15 cellular contexts compared by ENCODE assay signal in genomic region chr7:5231116-5231515, GRCh38. TPM values are rescaled to one million over a fixed set of nuclear protein-coding genes. Genes with fewer than 3 reads are reported as not detected.
DNase-seq lines count a peak whose midpoint lies in the region; ATAC-seq, FAIRE-seq and TF ChIP-seq lines count a peak whose summit lies in the region.
"Had no signal": no experiment of that assay in that cellular context is flagged by ENCODE, and none has a peak within 500 bp of the region (broad histone marks: within the 10 kb centered on the region; RNA-seq: fewer than 3 reads in every experiment).

No MANE protein-coding gene starts in this region.

- H3K36me3 Mint-ChIP-seq in activated T-helper 17 cell treated with anti-CD3 and anti-CD28 coated beads, Interleukin-2, amount 50 U/mL, for 72 hours (ENCODE audit: low read depth): peaks cover 50% of the 10 kb centered on the region

- H3K27ac ChIP-seq in MM.1S (ENCODE audit: low read length): peak overlapping the region; percentile 84
- no peak overlapping the region for H3K27ac ChIP-seq in endothelial cell of umbilical vein (ENCODE audit: insufficient read depth, low read depth, low read length)
- peak overlapping the region in 3 of 5 donors; percentile 27 to 41 (median 30) for H3K27ac ChIP-seq in stomach
- H3K27ac ChIP-seq in small intestine (ENCODE audit: low read depth in 1 of 2, low read length in 1 of 2): peak overlapping the region in 1 of 2 donors; percentile 65
- H3K27ac ChIP-seq: parathyroid adenoma, PC-9 had no signal

- H3K9me3 Mint-ChIP-seq in activated T-helper 17 cell treated with anti-CD3 and anti-CD28 coated beads, Interleukin-2, amount 50 U/mL, for 72 hours: no peaks in the 10 kb centered on the region
- H3K9me3 Mint-ChIP-seq: CD4-positive, alpha-beta memory T cell had no signal

- no peaks in the 10 kb centered on the region for H3K9me3 ChIP-seq in MM.1S (replicated peaks; ENCODE audit: insufficient read depth, low read length)
- no peaks in the 10 kb centered on the region for H3K9me3 ChIP-seq in endothelial cell of umbilical vein (replicated peaks; ENCODE audit: control insufficient read depth, insufficient read depth, low read length)
- H3K9me3 ChIP-seq in stomach: no peaks in the 10 kb centered on the region
- no peaks in the 10 kb centered on the region for H3K9me3 ChIP-seq in small intestine (ENCODE audit: control insufficient read depth, low read depth)

- 80 to 93% (median 91%) methylated on average over 12 of the region's 12 CpGs for WGBS in stomach, 5 donors
- WGBS in small intestine, 3 donors: 85 to 95% (median 87%) methylated on average over 12 of the region's 12 CpGs

- TF ChIP-seq EP300 in stomach (IDR thresholded peaks at IDR 0.05): no peak

- no peaks in the 10 kb centered on the region for H3K27me3 ChIP-seq in MM.1S (replicated peaks; ENCODE audit: insufficient read depth, low read length)
- no peaks in the 10 kb centered on the region for H3K27me3 ChIP-seq in endothelial cell of umbilical vein (ENCODE audit: control insufficient read depth in 2 of 2, insufficient read depth in 2 of 2, low read length in 2 of 2)
- no peaks in the 10 kb centered on the region for H3K27me3 ChIP-seq in stomach
- H3K27me3 ChIP-seq in small intestine (ENCODE audit: control insufficient read depth in 2 of 2, insufficient read depth in 2 of 2, low read length in 2 of 2): no peaks in the 10 kb centered on the region

- no peaks in the 10 kb centered on the region for H3K4me1 Mint-ChIP-seq in activated T-helper 17 cell treated with anti-CD3 and anti-CD28 coated beads, Interleukin-2, amount 50 U/mL, for 72 hours

- TF ChIP-seq CTCF in MM.1S (IDR thresholded peaks at IDR 0.05; ENCODE audit: low read length): no peak
- no peak for TF ChIP-seq CTCF in endothelial cell of umbilical vein (IDR thresholded peaks at IDR 0.05; ENCODE audit: extremely low read depth in 1 of 2, insufficient read depth in 1 of 2, low read depth in 1 of 2, low read length in 2 of 2)
- no peak for TF ChIP-seq CTCF in stomach (IDR thresholded peaks at IDR 0.05)

- no peak overlapping the region for H3K4me3 Mint-ChIP-seq in activated T-helper 17 cell treated with anti-CD3 and anti-CD28 coated beads, Interleukin-2, amount 50 U/mL, for 72 hours
- H3K4me3 Mint-ChIP-seq: activated CD4-positive, alpha-beta T cell treated with anti-CD3 and anti-CD28 coated beads for 36 hours; CD4-positive, alpha-beta memory T cell had no signal

- BruUV-seq in endothelial cell of umbilical vein (replicated peaks; lab: Mats Ljungman, UMichigan): TSS peak; percentile 51

- H3K79me2 ChIP-seq in MM.1S (ENCODE audit: low read length) (no peaks in the 10 kb centered on the region), endothelial cell of umbilical vein (ENCODE audit: control insufficient read depth, insufficient read depth, low read length) (no peaks in the 10 kb centered on the region)
- H3K79me2 ChIP-seq: parathyroid adenoma had no signal

- no peaks in the 10 kb centered on the region for H3K9me1 ChIP-seq in endothelial cell of umbilical vein (replicated peaks; ENCODE audit: control insufficient read depth, extremely low read depth, insufficient read depth, low read length)

- peak overlapping the region; percentile 41; the same call in 1 of the 2 replicates for H3K9ac ChIP-seq in MM.1S (ENCODE audit: low read length)
- H3K9ac ChIP-seq in endothelial cell of umbilical vein (replicated peaks; ENCODE audit: extremely low read depth, insufficient read depth, low read length): no peak overlapping the region
- H3K9ac ChIP-seq: parathyroid adenoma had no signal

- TF ChIP-seq POLR2A in endothelial cell of umbilical vein (IDR thresholded peaks at IDR 0.05; ENCODE audit: low read depth, low read length) (no peak), stomach (IDR thresholded peaks at IDR 0.05) (no peak)

- ATAC-seq in activated T-helper 17 cell treated with anti-CD3 and anti-CD28 coated beads, Interleukin-2, amount 50 U/mL, for 72 hours (replicated peaks): no peak
- ATAC-seq: activated CD4-positive, alpha-beta T cell treated with anti-CD3 and anti-CD28 coated beads for 36 hours had no signal

- CTCF ChIA-PET in endothelial cell of umbilical vein (lab: Charles Lee): interaction anchor here (2.3 kb wide), 1 partner anchor 9 kb away, joined by 13 read pairs; no protein-coding TSS in a partner anchor

- H3K36me3 ChIP-seq in MM.1S (replicated peaks; ENCODE audit: insufficient read depth, low read length) (peaks cover 3% of the 10 kb centered on the region; the same call in 1 of the 2 replicates), endothelial cell of umbilical vein (ENCODE audit: control insufficient read depth in 2 of 2, extremely low read depth in 1 of 2, insufficient read depth in 2 of 2, low read length in 2 of 2) (peaks cover 18 to 52% of the 10 kb centered on the region in 2 experiments), stomach (peaks cover 53 to 76% (median 73%) of the 10 kb centered on the region in 4 donors), small intestine (ENCODE audit: control insufficient read depth in 2 of 2, insufficient read depth in 2 of 2, low read length in 2 of 2) (peaks cover 17% of the 10 kb centered on the region in 2 donors)

- POLR2A ChIA-PET in endothelial cell of umbilical vein (lab: Charles Lee): interaction anchor here (0.6 kb wide), 1 partner anchor 11 kb away, joined by 6 read pairs; no protein-coding TSS in a partner anchor

- H3K27me3 Mint-ChIP-seq in activated T-helper 17 cell treated with anti-CD3 and anti-CD28 coated beads, Interleukin-2, amount 50 U/mL, for 72 hours: no peaks in the 10 kb centered on the region
- H3K27me3 Mint-ChIP-seq: activated CD4-positive, alpha-beta T cell treated with anti-CD3 and anti-CD28 coated beads for 36 hours had no signal

- peak overlapping the region; percentile 77 for H3K4me2 ChIP-seq in MM.1S (ENCODE audit: low read depth, low read length)
- no peak overlapping the region for H3K4me2 ChIP-seq in endothelial cell of umbilical vein (ENCODE audit: insufficient read depth, low read length)
- H3K4me2 ChIP-seq: PC-9 had no signal

- peaks cover 33% of the 10 kb centered on the region for H3F3A ChIP-seq in MM.1S (ENCODE audit: insufficient read depth, low read length)

- peak overlapping the region; percentile 32; the same call in 1 of the 2 replicates for H3K4me3 ChIP-seq in GM08714 (ENCODE audit: low read length)
- peak overlapping the region; percentile 20 for H3K4me3 ChIP-seq in MM.1S (ENCODE audit: low read length)
- no peak overlapping the region for H3K4me3 ChIP-seq in endothelial cell of umbilical vein (replicated peaks in 1 of 3; ENCODE audit: insufficient read depth in 1 of 3, low read depth in 1 of 3, low read length in 3 of 3)
- no peak overlapping the region for H3K4me3 ChIP-seq in stomach
- no peak overlapping the region for H3K4me3 ChIP-seq in small intestine (ENCODE audit: low read depth in 1 of 2, low read length in 2 of 2)
- H3K4me3 ChIP-seq: PC-9 had no signal

- no peaks in the 10 kb centered on the region for H4K20me1 ChIP-seq in MM.1S (ENCODE audit: insufficient read depth, low read length)
- H4K20me1 ChIP-seq in endothelial cell of umbilical vein (replicated peaks; ENCODE audit: control insufficient read depth, extremely low read depth, insufficient read depth, low read length): no peaks in the 10 kb centered on the region

- no peaks in the 10 kb centered on the region for H3K9me2 ChIP-seq in MM.1S (replicated peaks; ENCODE audit: insufficient read depth, low read length)

- H2AFZ ChIP-seq in MM.1S (ENCODE audit: low read length) (0 out of 2 replicates have a peak overlapping the region, but pooled peaks have one; percentile 5), endothelial cell of umbilical vein (ENCODE audit: low read depth, low read length) (no peak overlapping the region)
- H2AFZ ChIP-seq: parathyroid adenoma, PC-9 had no signal

- intact Hi-C loops in endothelial cell of umbilical vein (cut with micrococcal nuclease) (no loop called here), stomach (cut with DNase I; ENCODE audit: low total_unique reads) (no loop called here)

- no peak for FAIRE-seq in endothelial cell of umbilical vein (lab: Jason Lieb, UNC)
- no peak for FAIRE-seq in small intestine (lab: Jason Lieb, UNC)

- DNase-seq in MM.1S (no peak), endothelial cell of umbilical vein (ENCODE audit: low read depth, low spot score) (no peak), stomach (no peak), GOT3 (lab: John Stamatoyannopoulos, UW) (no peak), small intestine (no peak)
- DNase-seq: activated CD4-positive, alpha-beta T cell treated with anti-CD3 and anti-CD28 coated beads for 36 hours; activated T-cell treated with anti-CD3 and anti-CD28 coated beads for 4 hours; amniotic stem cell; CD4-positive, alpha-beta memory T cell; dermis blood vessel endothelial cell; mesendoderm; PC-9 had no signal

- dilution Hi-C loops in endothelial cell of umbilical vein (cut with MboI; ENCODE audit: extremely low pct_ligation_motif_present, low sequenced_read_pairs): no loop called here

- peaks cover 40% of the 10 kb centered on the region for H3K4me1 ChIP-seq in MM.1S (ENCODE audit: low read length)
- no peaks in the 10 kb centered on the region for H3K4me1 ChIP-seq in endothelial cell of umbilical vein (ENCODE audit: control insufficient read depth, extremely low read depth, insufficient read depth, low read length)
- H3K4me1 ChIP-seq in stomach: peaks cover 0 to 15% (median 2%) of the 10 kb centered on the region in 4 donors
- no peaks in the 10 kb centered on the region for H3K4me1 ChIP-seq in small intestine (ENCODE audit: control insufficient read depth in 2 of 2, insufficient read depth in 1 of 2, low read depth in 1 of 2, low read length in 1 of 2)
- H3K4me1 ChIP-seq: parathyroid adenoma had no signal

- no peak overlapping the region for H3K27ac Mint-ChIP-seq in activated T-helper 17 cell treated with anti-CD3 and anti-CD28 coated beads, Interleukin-2, amount 50 U/mL, for 72 hours
- H3K27ac Mint-ChIP-seq: activated CD4-positive, alpha-beta T cell treated with anti-CD3 and anti-CD28 coated beads for 36 hours had no signal

RNA-seq across cellular contexts. Expression of gene WIPI2, which starts 41.1 kb away (rescaled TPM):
- total RNA-seq in endothelial cell of umbilical vein: 81.7 and 86.8 TPM in 2 replicates
- polyA plus RNA-seq in endothelial cell of umbilical vein: 70.4 and 73.4 TPM in 2 replicates
- 74.4 and 81.4 TPM in 2 replicates for polyA plus RNA-seq in endothelial cell of umbilical vein (2011; cell fraction: cytosol; rRNA removed)
- polyA plus RNA-seq in endothelial cell of umbilical vein (2011; cell fraction: nucleus; rRNA removed): 77.1 and 88.7 TPM in 2 replicates
- 59.7 and 64.3 TPM in 2 replicates for polyA plus RNA-seq in endothelial cell of umbilical vein (2012)
- polyA minus RNA-seq in endothelial cell of umbilical vein: 96.3 and 104 TPM in 2 replicates
- polyA minus RNA-seq in endothelial cell of umbilical vein (2011; cell fraction: cytosol; rRNA and poly(A)+ RNA removed): 49.2 TPM
- polyA minus RNA-seq in endothelial cell of umbilical vein (2011; cell fraction: nucleus; rRNA and poly(A)+ RNA removed): 36.3 and 45.2 TPM in 2 replicates
- 10 to 100 TPM; 11.1 to 92.0 (median 65.8) TPM for total RNA-seq in stomach
- 10 to 100 TPM; 24.5 to 40.0 (median 32.1) TPM for polyA plus RNA-seq in stomach
- total RNA-seq in activated T-helper 17 cell treated with anti-CD3 and anti-CD28 coated beads, Interleukin-2, amount 50 U/mL, for 72 hours: 10 to 100 TPM; 37.9 to 49.7 TPM
- 10 to 100 TPM; 25.0 to 37.6 (median 34.0) TPM for polyA plus RNA-seq in small intestine

RNA-seq across cellular contexts. Expression of gene SLC29A4, which starts 51.6 kb away (rescaled TPM):
- total RNA-seq in endothelial cell of umbilical vein (5.2 and 6.4 TPM in 2 replicates), stomach (1 to 10 TPM; 2.4 to 8.2 (median 4.1) TPM)
- polyA plus RNA-seq in endothelial cell of umbilical vein (7.7 and 10.8 TPM in 2 replicates), stomach (1 to 10 TPM; 2.7 to 6.5 (median 3.7) TPM), small intestine (1 to 10 TPM; 1.1 to 5.0 (median 1.4) TPM)
- 2.6 and 4.5 TPM in 2 replicates for polyA plus RNA-seq in endothelial cell of umbilical vein (2011; cell fraction: cytosol; rRNA removed)
- 5.8 and 8.2 TPM in 2 replicates for polyA plus RNA-seq in endothelial cell of umbilical vein (2011; cell fraction: nucleus; rRNA removed)
- polyA plus RNA-seq in endothelial cell of umbilical vein (2012): 2.5 and 5.8 TPM in 2 replicates
- polyA minus RNA-seq in endothelial cell of umbilical vein: 12.0 and 15.8 TPM in 2 replicates
- polyA minus RNA-seq in endothelial cell of umbilical vein (2011; cell fraction: cytosol; rRNA and poly(A)+ RNA removed): not detected
- 2.6 and 5.0 TPM in 2 replicates for polyA minus RNA-seq in endothelial cell of umbilical vein (2011; cell fraction: nucleus; rRNA and poly(A)+ RNA removed)
- 1 to 10 TPM; 1.5 to 3.2 TPM for total RNA-seq in activated T-helper 17 cell treated with anti-CD3 and anti-CD28 coated beads, Interleukin-2, amount 50 U/mL, for 72 hours

Comparison
In these comparisons a context has a peak if more than half of its experiments do, and no peak if none do; other contexts are left out.
1. H3K4me3 ChIP-seq: peak in GM08714 (single experiment) and MM.1S (single experiment); none in endothelial cell of umbilical vein (0 of 3), stomach (0 of 4) and small intestine (0 of 2).